Comparison of ENCODE assay signal across 17 cellular contexts in genomic region chr5:56346044-56346710, GRCh38.
"Had no signal": no experiment of that assay in that cellular context is flagged by ENCODE, and none has a peak within 500 bp of the region (broad histone marks: within the 10 kb centered on the region; RNA-seq: fewer than 3 reads in every experiment).

No MANE protein-coding gene starts in this region.

- H3K9me3 ChIP-seq: colonic mucosa, gastrocnemius medialis, heart right ventricle, stomach, thoracic aorta had no signal

- H3K79me2 ChIP-seq: parathyroid adenoma had no signal

- H3K27me3 ChIP-seq: colonic mucosa, gastrocnemius medialis, heart right ventricle, stomach had no signal

- ATAC-seq: activated CD8-positive, alpha-beta memory T cell treated with anti-CD3 and anti-CD28 coated beads, Interleukin-2, amount 10 ng/mL, durations not matched to agents 7 days and 5 days; activated naive CD4-positive, alpha-beta T cell treated with anti-CD3 and anti-CD28 coated beads, Interleukin-2, amount 50 U/mL, for 72 hours; activated T-cell treated with anti-CD3 and anti-CD28 coated beads, Interleukin-2, amount 50 U/mL, for 4 hours; gastrocnemius medialis; heart right ventricle; left ventricle myocardium superior had no signal

- H3K4me1 ChIP-seq: colonic mucosa had no signal

- H3K27ac ChIP-seq: colonic mucosa, gastrocnemius medialis, heart right ventricle, parathyroid adenoma, stomach, thoracic aorta had no signal

- H3K9ac ChIP-seq: parathyroid adenoma had no signal

- H3K36me3 ChIP-seq: colonic mucosa, gastrocnemius medialis, heart right ventricle, stomach, thoracic aorta had no signal

- H3K4me3 ChIP-seq: colonic mucosa, gastrocnemius medialis, heart right ventricle, skin epidermis, stomach, thoracic aorta had no signal

- DNase-seq: activated CD4-positive, alpha-beta T cell treated with anti-CD3 and anti-CD28 coated beads, Interleukin-2, amount 50 U/mL, for 4 hours; activated CD4-positive, CD25-positive, alpha-beta regulatory T cell treated with anti-CD3 and anti-CD28 coated beads, Interleukin-2, amount 50 U/mL, for 72 hours; activated CD8-positive, alpha-beta memory T cell treated with anti-CD3 and anti-CD28 coated beads, Interleukin-2, amount 10 ng/mL, durations not matched to agents 7 days and 5 days; activated effector memory CD4-positive, alpha-beta T cell treated with anti-CD3 and anti-CD28 coated beads, Interleukin-2, amount 50 U/mL, for 16 hours; activated T-cell treated with anti-CD3 and anti-CD28 coated beads, Interleukin-2, amount 50 U/mL, for 4 hours; anterior cingulate cortex; colonic mucosa; effector CD4-positive, alpha-beta T cell; gastrocnemius medialis; heart right ventricle; islet precursor cell; left ventricle myocardium superior; stomach had no signal

- H2AFZ ChIP-seq: parathyroid adenoma had no signal
